ENCODE assay signal across 27 cellular contexts in genomic region chr15:98331676-98332075, GRCh38.
"Had no signal": no experiment of that assay in that cellular context is flagged by ENCODE, and none has a peak within 500 bp of the region (broad histone marks: within the 10 kb centered on the region; RNA-seq: fewer than 3 reads in every experiment).

No MANE protein-coding gene starts in this region.

- H3K27ac ChIP-seq: stomach, suprapubic skin, testis, thoracic aorta, thyroid gland, tibial artery, tibial nerve, transverse colon, upper lobe of left lung, upper lobe of right lung, uterus had no signal

- H3K9me3 ChIP-seq: suprapubic skin, testis, thoracic aorta, thyroid gland, tibial artery, transverse colon, upper lobe of left lung, upper lobe of right lung, uterus had no signal

- H3K4me1 ChIP-seq: stomach, suprapubic skin, testis, tibial artery, tibial nerve, transverse colon, upper lobe of left lung, upper lobe of right lung, uterus had no signal

- H3K9me3 Mint-ChIP-seq: stimulated activated effector memory CD8-positive, alpha-beta T cell treated with anti-CD3 and anti-CD28 coated beads, Interleukin-12 subunit alpha, Interleukin-12 subunit beta, amount 100 ng/mL, for 72 hours; stimulated activated naive CD8-positive, alpha-beta T cell treated with anti-CD3 and anti-CD28 coated beads, Interleukin-15, amount 100 ng/mL, for 72 hours; stimulated activated naive CD8-positive, alpha-beta T cell treated with anti-CD3 and anti-CD28 coated beads, Interleukin-15, Interleukin-2, amounts not matched to agents 100 ng/mL and 50 ng/mL, for 24 hours; type B pancreatic cell had no signal

- H3K4me1 Mint-ChIP-seq: stimulated activated effector memory CD8-positive, alpha-beta T cell treated with anti-CD3 and anti-CD28 coated beads, Interleukin-12 subunit alpha, Interleukin-12 subunit beta, amount 100 ng/mL, for 72 hours; stimulated activated memory B cell treated with anti-CD40 and anti-IgM and Interleukin-4, amounts not matched to agents 10 μg/mL and 1 μg/mL and 100 μg/mL, for 72 hours; stimulated activated naive B cell treated with anti-CD40 and anti-IgM and Interleukin-4, amounts not matched to agents 10 μg/mL and 1 μg/mL and 100 μg/mL, for 72 hours; stimulated activated naive CD8-positive, alpha-beta T cell treated with anti-CD3 and anti-CD28 coated beads, Interleukin-15, amount 100 ng/mL, for 72 hours had no signal

- H3K4me3 ChIP-seq: stomach, suprapubic skin, testis, thoracic aorta, thyroid gland, tibial artery, tibial nerve, transverse colon, upper lobe of left lung, upper lobe of right lung, uterus had no signal

- H3K27me3 ChIP-seq: testis, thyroid gland, tibial artery, tibial nerve, transverse colon, upper lobe of left lung, upper lobe of right lung, uterus had no signal

- DNase-seq: stimulated activated CD4-positive, alpha-beta T cell treated with anti-CD3 and anti-CD28 coated beads, Interleukin-2, amount 100 ng/mL, for 48 hours; stimulated activated CD4-positive, alpha-beta T cell treated with anti-CD3 and anti-CD28 coated beads, Interleukin-4, amount 100 ng/mL, for 1 hour; stimulated activated CD4-positive, alpha-beta T cell treated with anti-CD3 and anti-CD28 coated beads, Interleukin-4, amount 100 ng/mL, for 24 hours; stimulated activated CD4-positive, alpha-beta T cell treated with anti-CD3 and anti-CD28 coated beads, Interleukin-4, amount 100 ng/mL, for 4 hours; stimulated activated CD8-positive, alpha-beta memory T cell treated with anti-CD3 and anti-CD28 coated beads, Interleukin-4, amount 100 ng/mL, for 48 hours; stimulated activated naive B cell treated with anti-CD40 and anti-IgM and Interleukin-4, amounts not matched to agents 10 μg/mL and 1 μg/mL and 100 μg/mL, for 72 hours; stimulated activated naive CD4-positive, alpha-beta T cell; stimulated activated naive CD4-positive, alpha-beta T cell treated with Interleukin-2 at 50 U/mL for 16 hours; stimulated activated naive CD8-positive, alpha-beta T cell treated with anti-CD3 and anti-CD28 coated beads, Interleukin-15, amount 100 ng/mL, for 72 hours; stimulated activated naive CD8-positive, alpha-beta T cell treated with anti-CD3 and anti-CD28 coated beads, Interleukin-15, Interleukin-2, amounts not matched to agents 100 U/mL and 50 U/mL, for 24 hours; stomach; substantia nigra; testis; thyroid gland; tibial artery; transverse colon; trophoblast cell; upper lobe of left lung; upper lobe of right lung; uterus had no signal

- H3K36me3 ChIP-seq: stomach, suprapubic skin, thoracic aorta, thyroid gland, tibial artery, tibial nerve, transverse colon, upper lobe of left lung, upper lobe of right lung, uterus had no signal

- H3K36me3 Mint-ChIP-seq: stimulated activated effector memory CD8-positive, alpha-beta T cell treated with anti-CD3 and anti-CD28 coated beads, Interleukin-12 subunit alpha, Interleukin-12 subunit beta, amount 100 ng/mL, for 72 hours; stimulated activated memory B cell treated with anti-CD40 and anti-IgM and Interleukin-4, amounts not matched to agents 10 μg/mL and 1 μg/mL and 100 μg/mL, for 72 hours; stimulated activated naive B cell treated with anti-CD40 and anti-IgM and Interleukin-4, amounts not matched to agents 10 μg/mL and 1 μg/mL and 100 μg/mL, for 72 hours; type B pancreatic cell had no signal

- H3K27me3 Mint-ChIP-seq: stimulated activated memory B cell treated with anti-CD40 and anti-IgM and Interleukin-4, amounts not matched to agents 10 μg/mL and 1 μg/mL and 100 μg/mL, for 72 hours had no signal

- H3K4me3 Mint-ChIP-seq: stimulated activated effector memory CD8-positive, alpha-beta T cell treated with anti-CD3 and anti-CD28 coated beads, Interleukin-12 subunit alpha, Interleukin-12 subunit beta, amount 100 ng/mL, for 72 hours; stimulated activated memory B cell treated with anti-CD40 and anti-IgM and Interleukin-4, amounts not matched to agents 10 μg/mL and 1 μg/mL and 100 μg/mL, for 72 hours; stimulated activated naive B cell treated with anti-CD40 and anti-IgM and Interleukin-4, amounts not matched to agents 10 μg/mL and 1 μg/mL and 100 μg/mL, for 72 hours; stimulated activated naive CD8-positive, alpha-beta T cell treated with anti-CD3 and anti-CD28 coated beads, Interleukin-15, amount 100 ng/mL, for 72 hours; stimulated activated naive CD8-positive, alpha-beta T cell treated with anti-CD3 and anti-CD28 coated beads, Interleukin-15, Interleukin-2, amounts not matched to agents 100 ng/mL and 50 ng/mL, for 24 hours; type B pancreatic cell had no signal

- H3K27ac Mint-ChIP-seq: stimulated activated effector memory CD8-positive, alpha-beta T cell treated with anti-CD3 and anti-CD28 coated beads, Interleukin-12 subunit alpha, Interleukin-12 subunit beta, amount 100 ng/mL, for 72 hours; stimulated activated memory B cell treated with anti-CD40 and anti-IgM and Interleukin-4, amounts not matched to agents 10 μg/mL and 1 μg/mL and 100 μg/mL, for 72 hours; stimulated activated naive B cell treated with anti-CD40 and anti-IgM and Interleukin-4, amounts not matched to agents 10 μg/mL and 1 μg/mL and 100 μg/mL, for 72 hours; stimulated activated naive CD8-positive, alpha-beta T cell treated with anti-CD3 and anti-CD28 coated beads, Interleukin-15, amount 100 ng/mL, for 72 hours; stimulated activated naive CD8-positive, alpha-beta T cell treated with anti-CD3 and anti-CD28 coated beads, Interleukin-15, Interleukin-2, amounts not matched to agents 100 ng/mL and 50 ng/mL, for 24 hours; type B pancreatic cell had no signal
